In the genomic region with DNA sequence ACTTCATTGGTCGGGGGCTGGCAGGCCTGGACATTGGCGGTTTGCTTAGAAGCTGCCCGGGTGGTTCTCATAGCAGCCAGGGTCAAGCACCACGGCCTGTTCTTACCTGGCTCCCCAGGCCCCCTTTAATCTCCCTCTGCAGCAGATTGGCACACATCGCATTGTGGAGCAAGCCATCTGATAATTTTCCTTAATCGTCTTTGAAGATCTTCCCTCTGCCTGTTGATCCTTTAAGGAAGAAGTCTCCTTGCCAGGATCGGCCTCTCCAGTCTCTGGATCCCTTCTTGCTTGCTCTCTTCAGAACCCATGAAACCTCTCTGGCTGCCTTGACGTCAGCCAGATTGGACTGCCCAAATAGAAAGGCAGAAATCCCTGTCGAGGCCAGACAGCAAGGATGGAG, we compare ENCODE assay signal across 31 cellular contexts.
"Had no signal": no experiment of that assay in that cellular context is flagged by ENCODE, and none has a peak within 500 bp of the region (broad histone marks: within the 10 kb centered on the region; RNA-seq: fewer than 3 reads in every experiment).

No MANE protein-coding gene starts in this region.

- H3K27me3 Mint-ChIP-seq: activated B cell treated with CpG ODN at 0.5 μM for 24 hours; activated naive CD4-positive, alpha-beta T cell treated with anti-CD3 and anti-CD28 coated beads, Interleukin-2, amount 50 U/mL, for 24 hours; activated naive CD8-positive, alpha-beta T cell treated with anti-CD3 and anti-CD28 coated beads, Interleukin-2, amount 50 U/mL, for 24 hours; stimulated activated naive CD8-positive, alpha-beta T cell treated with anti-CD3 and anti-CD28 coated beads, Interleukin-15, amount 100 ng/mL, for 72 hours had no signal

- H3K9me3 ChIP-seq: esophagus squamous epithelium, ovary, prostate gland, upper lobe of right lung had no signal

- H3K9me3 Mint-ChIP-seq: activated B cell treated with CpG ODN at 0.5 μM for 24 hours; activated naive CD4-positive, alpha-beta T cell treated with anti-CD3 and anti-CD28 coated beads, Interleukin-2, amount 50 U/mL, for 24 hours; activated naive CD8-positive, alpha-beta T cell treated with anti-CD3 and anti-CD28 coated beads, Interleukin-2, amount 50 U/mL, for 24 hours; activated T-helper 2 cell treated with anti-CD3 and anti-CD28 coated beads, Interferon-gamma antibody, Interleukin-2, Interleukin-4, amounts not matched to agents 10 μg/mL and 5 μg/mL and 100 μg/mL, durations not matched to agents 14 hours and 24 hours and 36 hours; mesothelial cell of epicardium; naive B cell; nephron progenitor cell; stimulated activated effector memory CD8-positive, alpha-beta T cell treated with anti-CD3 and anti-CD28 coated beads, Interleukin-12 subunit alpha, Interleukin-12 subunit beta, amount 100 ng/mL, for 72 hours; stimulated activated naive CD8-positive, alpha-beta T cell treated with anti-CD3 and anti-CD28 coated beads, Interleukin-15, amount 100 ng/mL, for 72 hours had no signal

- H3K4me1 ChIP-seq: prostate gland had no signal

- H3K36me3 Mint-ChIP-seq: activated CD8-positive, alpha-beta memory T cell treated with anti-CD3 and anti-CD28 coated beads, Interleukin-2, amount 10 ng/mL, durations not matched to agents 7 days and 5 days; activated naive CD4-positive, alpha-beta T cell treated with anti-CD3 and anti-CD28 coated beads, Interleukin-2, amount 50 U/mL, for 24 hours; naive B cell; stimulated activated effector memory CD8-positive, alpha-beta T cell treated with anti-CD3 and anti-CD28 coated beads, Interleukin-12 subunit alpha, Interleukin-12 subunit beta, amount 100 ng/mL, for 72 hours had no signal

- H3K4me1 Mint-ChIP-seq: activated B cell treated with CpG ODN at 0.5 μM for 24 hours, naive B cell had no signal

- DNase-seq: activated B cell treated with CpG ODN at 0.5 μM for 24 hours; activated CD8-positive, alpha-beta memory T cell treated with anti-CD3 and anti-CD28 coated beads, Interleukin-2, amount 10 ng/mL, durations not matched to agents 7 days and 5 days; activated CD8-positive, alpha-beta T cell treated with anti-CD3 and anti-CD28 coated beads, Interleukin-2, amount 10 ng/mL, durations not matched to agents 7 days and 5 days; activated naive CD8-positive, alpha-beta T cell treated with anti-CD3 and anti-CD28 coated beads, Interleukin-2, amount 50 U/mL, for 24 hours; activated T-cell treated with anti-CD3 and anti-CD28 coated beads, Interleukin-2, amount 50 U/mL, for 48 hours; amygdala; dermis blood vessel endothelial cell; effector CD4-positive, alpha-beta T cell; esophagus squamous epithelium; islet precursor cell; left cardiac atrium; left ventricle myocardium superior; naive B cell; nephron progenitor cell; ovary; retina; stimulated activated CD4-positive, alpha-beta T cell treated with anti-CD3 and anti-CD28 coated beads, Interleukin-12 subunit alpha, Interleukin-12 subunit beta, amount 100 ng/mL, for 4 hours; stimulated activated CD4-positive, alpha-beta T cell treated with anti-CD3 and anti-CD28 coated beads, Interleukin-4, amount 100 ng/mL, for 24 hours; stimulated activated naive CD8-positive, alpha-beta T cell treated with anti-CD3 and anti-CD28 coated beads, Interleukin-15, amount 100 ng/mL, for 72 hours; substantia nigra; T-helper 17 cell; T1000; upper lobe of right lung had no signal

- ATAC-seq: activated CD8-positive, alpha-beta memory T cell treated with anti-CD3 and anti-CD28 coated beads, Interleukin-2, amount 10 ng/mL, durations not matched to agents 7 days and 5 days; activated CD8-positive, alpha-beta T cell treated with anti-CD3 and anti-CD28 coated beads, Interleukin-2, amount 10 ng/mL, durations not matched to agents 7 days and 5 days; activated naive CD8-positive, alpha-beta T cell treated with anti-CD3 and anti-CD28 coated beads, Interleukin-2, amount 50 U/mL, for 24 hours; left cardiac atrium; left ventricle myocardium superior; sciatic nerve; stimulated activated effector memory CD8-positive, alpha-beta T cell treated with anti-CD3 and anti-CD28 coated beads, Interleukin-12 subunit alpha, Interleukin-12 subunit beta, amount 100 ng/mL, for 72 hours; stimulated activated naive CD8-positive, alpha-beta T cell treated with anti-CD3 and anti-CD28 coated beads, Interleukin-15, amount 100 ng/mL, for 72 hours; T-helper 17 cell; upper lobe of right lung had no signal

- H3K4me3 Mint-ChIP-seq: activated B cell treated with CpG ODN at 0.5 μM for 24 hours; activated CD8-positive, alpha-beta memory T cell treated with anti-CD3 and anti-CD28 coated beads, Interleukin-2, amount 10 ng/mL, durations not matched to agents 7 days and 5 days; activated CD8-positive, alpha-beta T cell treated with anti-CD3 and anti-CD28 coated beads, Interleukin-2, amount 10 ng/mL, durations not matched to agents 7 days and 5 days; activated naive CD4-positive, alpha-beta T cell treated with anti-CD3 and anti-CD28 coated beads, Interleukin-2, amount 50 U/mL, for 24 hours; activated naive CD8-positive, alpha-beta T cell treated with anti-CD3 and anti-CD28 coated beads, Interleukin-2, amount 50 U/mL, for 24 hours; mesothelial cell of epicardium; naive B cell; nephron progenitor cell; stimulated activated effector memory CD8-positive, alpha-beta T cell treated with anti-CD3 and anti-CD28 coated beads, Interleukin-12 subunit alpha, Interleukin-12 subunit beta, amount 100 ng/mL, for 72 hours; stimulated activated naive CD8-positive, alpha-beta T cell treated with anti-CD3 and anti-CD28 coated beads, Interleukin-15, amount 100 ng/mL, for 72 hours; T-helper 17 cell had no signal

- H3K27me3 ChIP-seq: esophagus squamous epithelium, ovary, upper lobe of right lung had no signal

- H3K4me3 ChIP-seq: esophagus squamous epithelium, ovary, prostate gland, skin epidermis, upper lobe of right lung had no signal

- H3K27ac Mint-ChIP-seq: activated B cell treated with CpG ODN at 0.5 μM for 24 hours; activated CD8-positive, alpha-beta memory T cell treated with anti-CD3 and anti-CD28 coated beads, Interleukin-2, amount 10 ng/mL, durations not matched to agents 7 days and 5 days; activated CD8-positive, alpha-beta T cell treated with anti-CD3 and anti-CD28 coated beads, Interleukin-2, amount 10 ng/mL, durations not matched to agents 7 days and 5 days; activated naive CD4-positive, alpha-beta T cell treated with anti-CD3 and anti-CD28 coated beads, Interleukin-2, amount 50 U/mL, for 24 hours; activated naive CD8-positive, alpha-beta T cell treated with anti-CD3 and anti-CD28 coated beads, Interleukin-2, amount 50 U/mL, for 24 hours; activated T-helper 2 cell treated with anti-CD3 and anti-CD28 coated beads, Interferon-gamma antibody, Interleukin-2, Interleukin-4, amounts not matched to agents 10 μg/mL and 5 μg/mL and 100 μg/mL, durations not matched to agents 14 hours and 24 hours and 36 hours; mesothelial cell of epicardium; stimulated activated effector memory CD8-positive, alpha-beta T cell treated with anti-CD3 and anti-CD28 coated beads, Interleukin-12 subunit alpha, Interleukin-12 subunit beta, amount 100 ng/mL, for 72 hours; stimulated activated naive CD8-positive, alpha-beta T cell treated with anti-CD3 and anti-CD28 coated beads, Interleukin-15, amount 100 ng/mL, for 72 hours; T-helper 17 cell had no signal

- H3K27ac ChIP-seq: epithelial cell of prostate, esophagus squamous epithelium, ovary, skin epidermis, upper lobe of right lung had no signal

- H3K36me3 ChIP-seq: esophagus squamous epithelium, ovary, prostate gland, upper lobe of right lung had no signal
